21 cellular contexts compared by ENCODE assay signal in genomic region chr3:4735243-4735642, GRCh38.
DNase-seq lines count a peak whose midpoint lies in the region; ATAC-seq, FAIRE-seq and TF ChIP-seq lines count a peak whose summit lies in the region.
"Had no signal": no experiment of that assay in that cellular context is flagged by ENCODE, and none has a peak within 500 bp of the region (broad histone marks: within the 10 kb centered on the region; RNA-seq: fewer than 3 reads in every experiment).

No MANE protein-coding gene starts in this region.

- peak overlapping the region; percentile 63 for H3K27ac Mint-ChIP-seq in activated CD8-positive, alpha-beta T cell treated with anti-CD3 and anti-CD28 coated beads, Interleukin-2, amount 10 ng/mL, durations not matched to agents 7 days and 5 days
- H3K27ac Mint-ChIP-seq in naive thymus-derived CD8-positive, alpha-beta T cell: peak overlapping the region in 7 of 10 donors; percentile 9 to 76 (median 39)

- TF ChIP-seq POLR2A in erythroblast (IDR thresholded peaks at IDR 0.05; ENCODE audit: low read length): no peak

- TF ChIP-seq CTCF in D721Med (IDR thresholded peaks at IDR 0.05; ENCODE audit: insufficient read depth, missing control alignments): no peak

- peak; percentile 38 for FAIRE-seq in D721Med (lab: Jason Lieb, UNC)
- FAIRE-seq: HTR-8/SVneo had no signal

- peak; percentile 39 for DNase-seq in NCI-H2227 (lab: John Stamatoyannopoulos, UW; ENCODE audit: unreplicated experiment)
- DNase-seq in NCI-H2227 treated with DMSO at 0.1 percent for 48 hours (lab: John Stamatoyannopoulos, UW): no peak
- DNase-seq in D721Med (ENCODE audit: insufficient read length, low spot score): no peak
- no peak for DNase-seq in activated CD8-positive, alpha-beta T cell treated with anti-CD3 and anti-CD28 coated beads, Interleukin-2, amount 10 ng/mL, durations not matched to agents 7 days and 5 days
- DNase-seq in naive thymus-derived CD8-positive, alpha-beta T cell: no peak
- no peak for DNase-seq in AG20443 (ENCODE audit: low spot score)
- DNase-seq in erythroblast (lab: John Stamatoyannopoulos, UW): no peak
- DNase-seq in activated gamma-delta T cell (lab: John Stamatoyannopoulos, UW): no peak
- DNase-seq: body of pancreas; colonic mucosa; COR-L47; GM23248; Kasumi-1; kidney glomerular epithelial cell; occipital lobe; retina; stimulated activated CD4-positive, alpha-beta T cell treated with anti-CD3 and anti-CD28 coated beads, Interleukin-4, amount 100 ng/mL, for 1 hour; stimulated activated naive CD8-positive, alpha-beta T cell treated with anti-CD3 and anti-CD28 coated beads, Interleukin-15, Interleukin-2, amounts not matched to agents 100 U/mL and 50 U/mL, for 24 hours had no signal

- CTCF ChIA-PET in activated CD8-positive, alpha-beta T cell treated with anti-CD3 and anti-CD28 coated beads, Interleukin-2, amount 10 ng/mL, durations not matched to agents 7 days and 5 days (lab: Charles Lee): interaction anchor here (1.4 to 3.0 kb wide), 5 partner anchors 14 to 246 kb away, joined by 3 to 14 read pairs (median 7); no protein-coding TSS in a partner anchor

- peaks cover 86% of the 10 kb centered on the region for H3K4me1 Mint-ChIP-seq in activated CD8-positive, alpha-beta T cell treated with anti-CD3 and anti-CD28 coated beads, Interleukin-2, amount 10 ng/mL, durations not matched to agents 7 days and 5 days (ENCODE audit: low read depth)
- H3K4me1 Mint-ChIP-seq in naive thymus-derived CD8-positive, alpha-beta T cell: peaks cover 41 to 78% (median 64%) of the 10 kb centered on the region in 4 donors

- no peaks in the 10 kb centered on the region for H3K27me3 Mint-ChIP-seq in activated CD8-positive, alpha-beta T cell treated with anti-CD3 and anti-CD28 coated beads, Interleukin-2, amount 10 ng/mL, durations not matched to agents 7 days and 5 days (ENCODE audit: low read depth)
- no peaks in the 10 kb centered on the region for H3K27me3 Mint-ChIP-seq in naive thymus-derived CD8-positive, alpha-beta T cell

- POLR2A ChIA-PET in activated CD8-positive, alpha-beta T cell treated with anti-CD3 and anti-CD28 coated beads, Interleukin-2, amount 10 ng/mL, durations not matched to agents 7 days and 5 days (lab: Charles Lee): interaction anchor here (0.7 to 1.4 kb wide), 4 partner anchors 8 to 322 kb away, joined by 3 to 4 read pairs (median 3); partner anchors contain the start of gene BHLHE40
- POLR2A ChIA-PET in naive thymus-derived CD8-positive, alpha-beta T cell (lab: Charles Lee): no interaction called here

- peaks cover 25% of the 10 kb centered on the region for H3K9me3 Mint-ChIP-seq in activated CD8-positive, alpha-beta T cell treated with anti-CD3 and anti-CD28 coated beads, Interleukin-2, amount 10 ng/mL, durations not matched to agents 7 days and 5 days (ENCODE audit: insufficient read depth)
- H3K9me3 Mint-ChIP-seq in naive thymus-derived CD8-positive, alpha-beta T cell: peaks cover 0 to 11% (median 6%) of the 10 kb centered on the region in 9 donors

- no peak overlapping the region for H3K4me3 Mint-ChIP-seq in activated CD8-positive, alpha-beta T cell treated with anti-CD3 and anti-CD28 coated beads, Interleukin-2, amount 10 ng/mL, durations not matched to agents 7 days and 5 days
- no peak overlapping the region for H3K4me3 Mint-ChIP-seq in naive thymus-derived CD8-positive, alpha-beta T cell

- no peak for ATAC-seq in activated CD8-positive, alpha-beta T cell treated with anti-CD3 and anti-CD28 coated beads, Interleukin-2, amount 10 ng/mL, durations not matched to agents 7 days and 5 days
- no peak for ATAC-seq in naive thymus-derived CD8-positive, alpha-beta T cell
- ATAC-seq: activated CD4-positive, CD25-positive, alpha-beta regulatory T cell treated with anti-CD3 and anti-CD28 coated beads, Interleukin-2, amount 50 U/mL, for 24 hours; body of pancreas; SK-N-SH treated with all-trans-retinoic acid at 6 μM for 48 hours; stimulated activated naive CD8-positive, alpha-beta T cell treated with anti-CD3 and anti-CD28 coated beads, Interleukin-15, Interleukin-2, amounts not matched to agents 100 U/mL and 50 U/mL, for 24 hours had no signal

- peaks cover 91% of the 10 kb centered on the region for H3K36me3 Mint-ChIP-seq in activated CD8-positive, alpha-beta T cell treated with anti-CD3 and anti-CD28 coated beads, Interleukin-2, amount 10 ng/mL, durations not matched to agents 7 days and 5 days (ENCODE audit: low read depth)
- H3K36me3 Mint-ChIP-seq in naive thymus-derived CD8-positive, alpha-beta T cell: peaks cover 5 to 30% (median 17%) of the 10 kb centered on the region in 3 donors
